ENCODE assay signal across 8 cellular contexts in the genomic region with DNA sequence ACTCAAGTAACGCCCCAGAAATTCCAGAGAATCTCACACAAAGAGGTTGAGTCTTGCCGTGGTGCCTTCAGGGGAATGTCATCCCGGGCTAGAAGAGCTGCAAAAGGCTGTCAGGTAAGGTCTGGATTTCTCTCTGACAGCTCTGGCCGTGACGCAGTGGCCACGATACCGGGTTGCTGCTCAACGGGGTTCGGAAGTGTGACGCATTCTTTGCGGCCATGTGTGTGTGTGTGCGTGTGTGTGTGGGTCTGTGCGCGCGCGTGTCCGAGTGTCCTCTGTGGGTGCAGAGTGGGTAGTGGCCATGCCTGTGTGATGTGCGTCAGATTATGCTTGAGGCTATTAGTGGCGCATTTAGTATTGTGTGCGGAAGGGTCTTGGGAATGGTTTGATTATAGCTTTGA. TPM values are rescaled to one million over a fixed set of nuclear protein-coding genes. Genes with fewer than 3 reads are reported as not detected.
DNase-seq lines count a peak whose midpoint lies in the region; ATAC-seq lines count a peak whose summit lies in the region.

No MANE protein-coding gene starts in this region.

- H3K79me2 ChIP-seq in Karpas-422 (ENCODE audit: low read length), result peaks cover 13% of the 10 kb centered on the region

- peak overlapping the region; percentile 80 for H3K27ac Mint-ChIP-seq in activated CD4-positive, alpha-beta memory T cell treated with anti-CD3 and anti-CD28 coated beads, Interleukin-2, amount 10 ng/mL, durations not matched to agents 7 days and 5 days
- H3K27ac Mint-ChIP-seq in effector memory CD8-positive, alpha-beta T cell, result peak overlapping the region; percentile 99

- CTCF ChIA-PET in activated CD4-positive, alpha-beta memory T cell treated with anti-CD3 and anti-CD28 coated beads, Interleukin-2, amount 10 ng/mL, durations not matched to agents 7 days and 5 days (lab: Charles Lee), result interaction anchor here (0.6 to 1.6 kb wide), 6 partner anchors 10 to 277 kb away, joined by 3 to 7 read pairs (median 3); a partner anchor contains a TSS

- DNase-seq in CD1c-positive myeloid dendritic cell (ENCODE audit: extremely low spot score) (peak; percentile 54), Karpas-422 (peak; percentile 83), kidney tubule cell (ENCODE audit: low spot score) (no peak)
- DNase-seq in activated CD4-positive, alpha-beta memory T cell treated with anti-CD3 and anti-CD28 coated beads, Interleukin-2, amount 10 ng/mL, durations not matched to agents 7 days and 5 days, result peak; percentile 61
- peak; percentile 61 to 65 (median 63) for DNase-seq in effector memory CD8-positive, alpha-beta T cell
- peak; percentile 26 for DNase-seq in stimulated activated CD8-positive, alpha-beta memory T cell treated with anti-CD3 and anti-CD28 coated beads, Interleukin-7, amount 100 ng/mL, for 24 hours (ENCODE audit: low read depth)

- peak overlapping the region; percentile 86 for H3K4me2 ChIP-seq in Karpas-422 (ENCODE audit: low read depth, low read length, poor library complexity, severe bottlenecking)

- H3K36me3 ChIP-seq in Karpas-422 (ENCODE audit: insufficient read depth, low read length), result peaks cover 21% of the 10 kb centered on the region
- peaks cover 8 to 22% of the 10 kb centered on the region in 2 donors for H3K36me3 ChIP-seq in muscle layer of duodenum (ENCODE audit: control insufficient read depth in 1 of 2, insufficient read depth in 2 of 2, low read length in 2 of 2)

- H3K4me1 Mint-ChIP-seq in activated CD4-positive, alpha-beta memory T cell treated with anti-CD3 and anti-CD28 coated beads, Interleukin-2, amount 10 ng/mL, durations not matched to agents 7 days and 5 days, result peaks cover 17% of the 10 kb centered on the region
- peaks cover 26 to 29% of the 10 kb centered on the region in 2 donors for H3K4me1 Mint-ChIP-seq in effector memory CD8-positive, alpha-beta T cell (ENCODE audit: low read depth in 2 of 2)

- peak overlapping the region; percentile 85 for H3K9ac ChIP-seq in Karpas-422 (ENCODE audit: low read length)

- POLR2A ChIA-PET in activated CD4-positive, alpha-beta memory T cell treated with anti-CD3 and anti-CD28 coated beads, Interleukin-2, amount 10 ng/mL, durations not matched to agents 7 days and 5 days (lab: Charles Lee), result interaction anchor here (1.2 to 2.6 kb wide), 7 partner anchors 60 to 908 kb away, joined by 4 to 11 read pairs (median 5); a partner anchor contains a TSS

- H3K4me3 ChIP-seq in Karpas-422 (ENCODE audit: low read length) (peak overlapping the region; percentile 97), muscle layer of duodenum (ENCODE audit: low read depth in 1 of 2, low read length in 2 of 2) (peak overlapping the region; percentile 84 to 98)

- H3K27me3 ChIP-seq in Karpas-422 (ENCODE audit: low read length) (no peaks in the 10 kb centered on the region), muscle layer of duodenum (ENCODE audit: low read depth, low read length) (no peaks in the 10 kb centered on the region)

- H3K36me3 Mint-ChIP-seq in activated CD4-positive, alpha-beta memory T cell treated with anti-CD3 and anti-CD28 coated beads, Interleukin-2, amount 10 ng/mL, durations not matched to agents 7 days and 5 days (ENCODE audit: low read depth), result peaks cover 12% of the 10 kb centered on the region
- peaks cover 39% of the 10 kb centered on the region for H3K36me3 Mint-ChIP-seq in effector memory CD8-positive, alpha-beta T cell (ENCODE audit: insufficient read depth)

- H4K20me1 ChIP-seq in Karpas-422 (ENCODE audit: insufficient read depth, low read depth, low read length), result no peaks in the 10 kb centered on the region

- peak overlapping the region; percentile 90 for H3K4me3 Mint-ChIP-seq in activated CD4-positive, alpha-beta memory T cell treated with anti-CD3 and anti-CD28 coated beads, Interleukin-2, amount 10 ng/mL, durations not matched to agents 7 days and 5 days
- H3K4me3 Mint-ChIP-seq in effector memory CD8-positive, alpha-beta T cell, result peak overlapping the region; percentile 98 to 99

- H3K9me2 ChIP-seq in Karpas-422 (replicated peaks; ENCODE audit: insufficient read depth, low read length), result no peaks in the 10 kb centered on the region

- no peaks in the 10 kb centered on the region for H3K27me3 Mint-ChIP-seq in activated CD4-positive, alpha-beta memory T cell treated with anti-CD3 and anti-CD28 coated beads, Interleukin-2, amount 10 ng/mL, durations not matched to agents 7 days and 5 days
- H3K27me3 Mint-ChIP-seq in effector memory CD8-positive, alpha-beta T cell, result no peaks in the 10 kb centered on the region

- peak; percentile 35 for ATAC-seq in GM21526 (IDR thresholded peaks at IDR 0.05; ENCODE audit: low FRiP score, unreplicated experiment)
- ATAC-seq in effector memory CD8-positive, alpha-beta T cell (replicated peaks), result peak; percentile 60

- peak overlapping the region; percentile 98 for H2AFZ ChIP-seq in Karpas-422 (ENCODE audit: low read length)

- H3K27ac ChIP-seq in Karpas-422 (ENCODE audit: low read length) (no peak overlapping the region), muscle layer of duodenum (ENCODE audit: low read length) (peak overlapping the region; percentile 97)

- H3K9me3 ChIP-seq in Karpas-422 (ENCODE audit: low read length), result peaks cover 4% of the 10 kb centered on the region; the same call in 1 of the 2 replicates
- H3K9me3 ChIP-seq in muscle layer of duodenum (ENCODE audit: control insufficient read depth in 1 of 2, low read length in 2 of 2), result peaks cover 0 to 11% of the 10 kb centered on the region in 2 donors

- H3K9me3 Mint-ChIP-seq in activated CD4-positive, alpha-beta memory T cell treated with anti-CD3 and anti-CD28 coated beads, Interleukin-2, amount 10 ng/mL, durations not matched to agents 7 days and 5 days, result peaks cover 32% of the 10 kb centered on the region
- peaks cover 0 to 6% of the 10 kb centered on the region in 2 donors for H3K9me3 Mint-ChIP-seq in effector memory CD8-positive, alpha-beta T cell

- H3K4me1 ChIP-seq in Karpas-422 (ENCODE audit: low read length) (peaks cover 12% of the 10 kb centered on the region), muscle layer of duodenum (ENCODE audit: control insufficient read depth in 1 of 2, insufficient read depth in 2 of 2, low read length in 2 of 2) (peaks cover 0 to 10% of the 10 kb centered on the region in 2 donors)

RNA-seq across cellular contexts. Expression of a gene that starts 0.3 kb away (rescaled TPM):
- total RNA-seq in Karpas-422 (2014; rRNA removed; shearing (Covaris generic); ENCODE audit: low replicate concordance), result 2.4 and 8.7 TPM in 2 replicates
- total RNA-seq in activated CD4-positive, alpha-beta memory T cell treated with anti-CD3 and anti-CD28 coated beads, Interleukin-2, amount 10 ng/mL, durations not matched to agents 7 days and 5 days, result 1 to 10 TPM; 1.4 to 1.5 TPM

RNA-seq across cellular contexts. Expression of a gene that starts 0.4 kb away (rescaled TPM):
- 7.4 and 10.7 TPM in 2 replicates for total RNA-seq in Karpas-422 (2014; rRNA removed; shearing (Covaris generic); ENCODE audit: low replicate concordance)
- 1 to 10 TPM; 1.5 to 2.9 TPM for total RNA-seq in activated CD4-positive, alpha-beta memory T cell treated with anti-CD3 and anti-CD28 coated beads, Interleukin-2, amount 10 ng/mL, durations not matched to agents 7 days and 5 days
